ENCODE assay signal across 16 cellular contexts in the genomic region with DNA sequence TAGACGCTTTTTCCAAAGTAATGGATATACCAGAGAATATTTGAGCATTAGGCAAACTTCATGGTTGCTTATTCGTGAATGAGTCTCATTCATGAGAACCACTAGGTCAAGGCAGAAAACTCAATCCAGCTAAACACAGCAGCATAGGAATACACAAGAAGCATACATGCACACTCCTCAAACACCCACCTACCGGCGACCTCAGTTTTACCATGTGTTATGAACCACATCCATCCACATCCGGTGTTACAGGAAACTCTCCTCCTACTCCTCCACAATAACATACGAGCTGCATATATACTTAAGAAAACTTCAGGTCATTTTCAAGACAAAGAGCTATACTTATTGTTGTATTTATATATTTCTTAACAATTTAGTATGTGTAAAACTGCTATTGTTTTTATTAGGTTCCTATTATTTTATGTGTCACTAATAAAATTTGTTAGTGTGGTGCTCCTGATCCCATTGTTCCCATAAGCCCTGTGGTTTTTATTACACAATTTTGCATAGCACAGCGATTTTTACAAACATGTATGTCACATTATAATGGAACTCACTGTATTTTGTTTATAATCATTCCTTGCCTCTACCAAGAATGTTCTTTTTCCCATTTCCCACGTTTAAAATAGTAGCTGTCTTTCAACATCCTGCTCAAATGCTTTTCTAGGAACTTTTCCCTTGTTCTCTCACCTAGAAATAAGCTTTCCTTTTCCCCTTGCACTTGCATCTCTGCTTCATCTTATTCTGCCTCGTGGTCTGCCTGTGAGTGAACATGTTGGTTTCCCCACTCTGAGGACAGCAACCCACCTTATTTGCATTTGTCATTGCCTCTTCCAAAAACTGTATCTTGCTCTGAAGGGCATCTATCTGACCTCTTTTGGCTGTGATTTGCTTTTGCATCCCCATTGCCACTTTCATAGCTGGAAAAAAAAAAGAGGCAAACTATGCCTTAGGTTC. TPM values are rescaled to one million over a fixed set of nuclear protein-coding genes. Genes with fewer than 3 reads are reported as not detected.
DNase-seq lines count a peak whose midpoint lies in the region; ATAC-seq, FAIRE-seq and TF ChIP-seq lines count a peak whose summit lies in the region.
"Had no signal": no experiment of that assay in that cellular context is flagged by ENCODE, and none has a peak within 500 bp of the region (broad histone marks: within the 10 kb centered on the region; RNA-seq: fewer than 3 reads in every experiment).

No MANE protein-coding gene starts in this region.

- no peak overlapping the region for H3K27ac ChIP-seq in HepG2 (ENCODE audit: extremely low read length, insufficient read depth, low read length)
- no peak overlapping the region for H3K27ac ChIP-seq in right lobe of liver
- H3K27ac ChIP-seq: lower lobe of right lung had no signal

- H3K4me1 Mint-ChIP-seq in T-helper 2 cell treated with Interferon-gamma antibody and Interleukin-4, amounts not matched to agents 5 μg/mL and 100 μg/mL, for 36 hours (ENCODE audit: low read depth), result peaks cover 10% of the 10 kb centered on the region
- peaks cover 11% of the 10 kb centered on the region for H3K4me1 Mint-ChIP-seq in chondrocyte (ENCODE audit: low read depth)

- intact Hi-C loops in HepG2 (cut with micrococcal nuclease; ENCODE audit: unreplicated experiment), result no loop called here
- intact Hi-C loops in right lobe of liver (cut with DNase I), result no loop called here

- POLR2A ChIA-PET in HepG2 (lab: Yijun Ruan, JAX), result no interaction called here

- H3K9ac ChIP-seq in HepG2 (ENCODE audit: insufficient read depth, low read depth, low read length), result no peak overlapping the region

- H3K27me3 ChIP-seq in HepG2 (ENCODE audit: control insufficient read depth in 1 of 2, insufficient read depth in 2 of 2, low read length in 2 of 2) (no peaks in the 10 kb centered on the region), right lobe of liver (no peaks in the 10 kb centered on the region)

- in situ Hi-C loops in HepG2 (cut with HindIII; ENCODE audit: extremely low pct_ligation_motif_present, low pct_unique_long_range_greater_than_20kb), result no loop called here

- peaks cover 6% of the 10 kb centered on the region for H3K27me3 Mint-ChIP-seq in T-helper 2 cell treated with Interferon-gamma antibody and Interleukin-4, amounts not matched to agents 5 μg/mL and 100 μg/mL, for 36 hours (ENCODE audit: low read depth)
- peaks cover 19% of the 10 kb centered on the region for H3K27me3 Mint-ChIP-seq in chondrocyte (ENCODE audit: low read depth)
- H3K27me3 Mint-ChIP-seq: dendritic cell treated with granulocyte-macrophage colony-stimulating factor and Interleukin-4, amounts not matched to agents 40 ng/mL and 50 ng/mL, for 4 days had no signal

- no peak for DNase-seq in HepG2 (ENCODE audit: low spot score)
- DNase-seq in right lobe of liver, result no peak
- peak; percentile 17 for DNase-seq in T-helper 2 cell treated with Interferon-gamma antibody and Interleukin-4, amounts not matched to agents 5 μg/mL and 100 μg/mL, for 36 hours (ENCODE audit: low spot score)
- DNase-seq in chondrocyte (ENCODE audit: low spot score), result no peak
- DNase-seq in retina, result no peak
- DNase-seq: amygdala, DND-41, lower lobe of right lung, NCI-H2081 had no signal

- H3K9me3 ChIP-seq in HepG2 (ENCODE audit: low read length), result peaks cover 2% of the 10 kb centered on the region
- H3K9me3 ChIP-seq in right lobe of liver, result no peaks in the 10 kb centered on the region

- no peak overlapping the region for H3K27ac Mint-ChIP-seq in T-helper 2 cell treated with Interferon-gamma antibody and Interleukin-4, amounts not matched to agents 5 μg/mL and 100 μg/mL, for 36 hours
- H3K27ac Mint-ChIP-seq in chondrocyte (ENCODE audit: unreplicated experiment), result peak overlapping the region; percentile 35
- H3K27ac Mint-ChIP-seq: dendritic cell treated with granulocyte-macrophage colony-stimulating factor and Interleukin-4, amounts not matched to agents 40 ng/mL and 50 ng/mL, for 4 days had no signal

- TF ChIP-seq CTCF in HepG2 (CRISPR knock-in tag; IDR thresholded peaks at IDR 0.05) (no peak), right lobe of liver (IDR thresholded peaks at IDR 0.05) (no peak), chondrocyte (IDR thresholded peaks at IDR 0.05) (no peak)

- no TSS peak for BruUV-seq in HepG2 (replicated peaks; lab: Mats Ljungman, UMichigan)

- H2AFZ ChIP-seq in HepG2 (ENCODE audit: low read length), result no peak overlapping the region

- H3K4me3 ChIP-seq in HepG2 (replicated peaks in 1 of 3; ENCODE audit: insufficient read depth in 1 of 3, low read depth in 2 of 3, low read length in 3 of 3), result no peak overlapping the region
- no peak overlapping the region for H3K4me3 ChIP-seq in right lobe of liver
- H3K4me3 ChIP-seq: lower lobe of right lung, smooth muscle cell had no signal

- CTCF ChIA-PET in HepG2 (lab: Yijun Ruan, JAX; ENCODE audit: low intra/inter-chr PET ratio, low total read pairs), result no interaction called here

- TF ChIP-seq RAD21 in HepG2 (CRISPR knock-in tag; IDR thresholded peaks at IDR 0.05), result no peak

- H3K4me1 ChIP-seq in HepG2 (ENCODE audit: insufficient read depth, low read length) (no peaks in the 10 kb centered on the region), right lobe of liver (no peaks in the 10 kb centered on the region)
- H3K4me1 ChIP-seq: lower lobe of right lung had no signal

- no peak for TF ChIP-seq EP300 in HepG2 (IDR thresholded peaks at IDR 0.05; ENCODE audit: low read depth in 2 of 2, low read length in 2 of 2)
- TF ChIP-seq EP300 in HepG2 (CRISPR knock-in tag; IDR thresholded peaks at IDR 0.05; ENCODE audit: borderline replicate concordance), result no peak

- TF ChIP-seq POLR2A in HepG2 (IDR thresholded peaks at IDR 0.05; ENCODE audit: insufficient read depth in 1 of 2, low read depth in 2 of 2, low read length in 2 of 2) (no peak), right lobe of liver (IDR thresholded peaks at IDR 0.05) (no peak)

- peaks cover 20% of the 10 kb centered on the region for H3K9me3 Mint-ChIP-seq in T-helper 2 cell treated with Interferon-gamma antibody and Interleukin-4, amounts not matched to agents 5 μg/mL and 100 μg/mL, for 36 hours
- peaks cover 7% of the 10 kb centered on the region for H3K9me3 Mint-ChIP-seq in chondrocyte (ENCODE audit: low read depth)

- H3K79me2 ChIP-seq in HepG2 (ENCODE audit: insufficient read depth, low read length), result no peaks in the 10 kb centered on the region

- no peak overlapping the region for H3K4me2 ChIP-seq in HepG2 (ENCODE audit: low read depth, low read length)
- H3K4me2 ChIP-seq: smooth muscle cell had no signal

- no peaks in the 10 kb centered on the region for H4K20me1 ChIP-seq in HepG2 (ENCODE audit: insufficient read depth, low read length)

- H3K4me3 Mint-ChIP-seq in T-helper 2 cell treated with Interferon-gamma antibody and Interleukin-4, amounts not matched to agents 5 μg/mL and 100 μg/mL, for 36 hours, result peak overlapping the region; percentile 24
- H3K4me3 Mint-ChIP-seq in chondrocyte (ENCODE audit: unreplicated experiment), result no peak overlapping the region
- H3K4me3 Mint-ChIP-seq: dendritic cell treated with granulocyte-macrophage colony-stimulating factor and Interleukin-4, amounts not matched to agents 40 ng/mL and 50 ng/mL, for 4 days had no signal

- 18% methylated on average over 9 of the region's 9 CpGs for WGBS in HepG2 (ENCODE audit: low lambda C conversion rate)
- 63% methylated on average over 9 of the region's 9 CpGs for WGBS in right lobe of liver (ENCODE audit: insufficient coverage, low coverage, low lambda C conversion rate, missing lambda C conversion rate)

- ATAC-seq in HepG2 (no peak), right lobe of liver (no peak), GM21447 (IDR thresholded peaks at IDR 0.05; ENCODE audit: unreplicated experiment) (no peak), HG03045 (IDR thresholded peaks at IDR 0.05; ENCODE audit: unreplicated experiment) (no peak), HG03095 (IDR thresholded peaks at IDR 0.05; ENCODE audit: unreplicated experiment) (no peak)
- ATAC-seq: activated CD4-positive, CD25-positive, alpha-beta regulatory T cell treated with anti-CD3 and anti-CD28 coated beads, Interleukin-2, amount 50 U/mL, for 24 hours; lower lobe of right lung had no signal

- no peaks in the 10 kb centered on the region for H3K36me3 ChIP-seq in HepG2 (replicated peaks in 1 of 2; ENCODE audit: control insufficient read depth in 1 of 2, insufficient read depth in 2 of 2, low read length in 2 of 2)
- no peaks in the 10 kb centered on the region for H3K36me3 ChIP-seq in right lobe of liver
- H3K36me3 ChIP-seq: lower lobe of right lung had no signal

- no peak for FAIRE-seq in HepG2 (lab: Jason Lieb, UNC)
- FAIRE-seq: urothelium cell line had no signal

- H3K36me3 Mint-ChIP-seq in T-helper 2 cell treated with Interferon-gamma antibody and Interleukin-4, amounts not matched to agents 5 μg/mL and 100 μg/mL, for 36 hours (ENCODE audit: low read depth), result peaks cover 2% of the 10 kb centered on the region
- peaks cover 5% of the 10 kb centered on the region for H3K36me3 Mint-ChIP-seq in chondrocyte (ENCODE audit: low read depth)

TF ChIP-seq in HepG2, 621 proteins besides CTCF, POLR2A, EP300 and RAD21 (continues in another document):
- no peak for TF ChIP-seq NR2C2 (CRISPR knock-in tag; IDR thresholded peaks at IDR 0.05; ENCODE audit: borderline replicate concordance)

RNA-seq across cellular contexts. Expression of gene STBD1, which starts 48.3 kb away (rescaled TPM):
- total RNA-seq in HepG2 (2016; rRNA removed; fragmentation: Illumina TruSeq; extraction: Trizol), result 3.5 and 4.3 TPM in 2 replicates
- total RNA-seq in HepG2 (2016; cell fraction: cytosol; rRNA removed; fragmentation: Illumina TruSeq; extraction: Trizol; ENCODE audit: low read depth), result 1.0 and 1.1 TPM in 2 replicates
- total RNA-seq in HepG2 (2016; cell fraction: insoluble cytoplasmic fraction; rRNA removed; fragmentation: Illumina TruSeq; extraction: Trizol), result 4.2 and 4.3 TPM in 2 replicates
- total RNA-seq in HepG2 (2016; cell fraction: membrane; rRNA removed; fragmentation: Illumina TruSeq; extraction: Trizol), result 2.4 and 2.7 TPM in 2 replicates
- 3.8 and 4.3 TPM in 2 replicates for total RNA-seq in HepG2 (2016; cell fraction: nucleus; rRNA removed; fragmentation: Illumina TruSeq; extraction: Trizol)
- 2.8 and 4.9 TPM in 2 replicates for polyA plus RNA-seq in HepG2 (2011; rRNA removed)
- polyA plus RNA-seq in HepG2 (2011; cell fraction: cytosol; rRNA removed), result 3.9 and 4.1 TPM in 2 replicates
- polyA plus RNA-seq in HepG2 (2011; cell fraction: nucleus; rRNA removed), result 1.3 and 2.3 TPM in 2 replicates
- polyA plus RNA-seq in HepG2 (2012), result 9.6 and 14.4 TPM in 2 replicates
- polyA plus RNA-seq in HepG2 (2016; cell fraction: cytosol; fragmentation: Illumina TruSeq; extraction: Trizol; ENCODE audit: low read depth), result 0.35 and 0.55 TPM in 2 replicates
- 1.5 and 3.0 TPM in 2 replicates for polyA plus RNA-seq in HepG2 (2016; cell fraction: insoluble cytoplasmic fraction; fragmentation: Illumina TruSeq; extraction: Trizol; ENCODE audit: low read depth)
- polyA plus RNA-seq in HepG2 (2016; cell fraction: membrane; fragmentation: Illumina TruSeq; extraction: Trizol; ENCODE audit: low read depth), result 0.88 and 1.2 TPM in 2 replicates
- 2.0 and 3.1 TPM in 2 replicates for polyA plus RNA-seq in HepG2 (2016; cell fraction: nucleus; fragmentation: Illumina TruSeq; extraction: Trizol; ENCODE audit: insufficient read depth, low read depth)
- 2.0 and 7.2 TPM in 2 replicates for polyA minus RNA-seq in HepG2 (2011; rRNA and poly(A)+ RNA removed; ENCODE audit: low replicate concordance)
- polyA minus RNA-seq in HepG2 (2011; cell fraction: cytosol; rRNA and poly(A)+ RNA removed), result 1.8 and 7.7 TPM in 2 replicates
- 1.9 and 3.1 TPM in 2 replicates for polyA minus RNA-seq in HepG2 (2011; cell fraction: nucleus; rRNA and poly(A)+ RNA removed)
- total RNA-seq in right lobe of liver, result 10 to 100 TPM; 16.3 to 53.5 (median 37.6) TPM
- 3.6 to 15.0 TPM (median 12.9 TPM) in 3 replicates for total RNA-seq in chondrocyte
